In the genomic region with DNA sequence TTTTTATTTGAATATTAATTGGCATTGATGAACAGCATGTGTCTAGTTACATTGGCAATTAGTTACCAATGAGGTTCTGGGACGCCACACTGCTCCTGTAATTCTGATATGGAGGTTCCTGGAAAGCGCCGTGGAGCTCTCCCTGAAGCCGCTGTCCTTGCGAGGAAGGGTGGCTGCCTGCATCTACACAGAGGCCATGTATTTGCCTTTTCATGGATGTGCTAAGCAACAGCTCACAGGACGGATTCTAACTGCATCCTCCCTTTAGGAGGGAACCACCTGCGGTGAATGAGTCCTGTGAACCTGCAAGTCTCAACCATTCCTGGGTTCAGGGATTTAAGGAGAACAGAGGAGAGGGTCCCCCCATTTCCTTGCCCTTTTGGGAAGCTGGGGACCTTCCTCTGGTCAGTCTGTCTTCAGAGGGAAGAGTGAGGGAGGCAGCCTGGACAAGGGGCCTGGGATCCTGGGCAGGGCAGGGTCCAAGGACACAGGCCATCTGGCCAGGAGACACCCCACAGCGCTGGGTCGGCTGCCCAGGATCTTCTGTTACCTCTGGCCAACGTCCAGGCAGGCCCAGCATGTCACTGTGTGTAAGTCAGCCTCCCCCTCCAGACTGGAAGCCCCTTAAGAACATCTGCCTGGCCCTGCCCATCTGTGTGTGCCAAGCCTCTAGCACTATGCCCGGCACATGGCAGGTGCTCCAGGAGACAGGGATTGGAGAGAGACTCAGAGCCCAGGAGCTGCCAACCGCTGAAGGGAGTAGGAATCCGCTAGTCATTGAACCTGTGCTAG, we compare ENCODE assay signal across 1 cellular context.
TF ChIP-seq lines count a peak whose summit lies in the region.

No MANE protein-coding gene starts in this region.

TF ChIP-seq in H1, 55 proteins besides CTCF, POLR2A, EP300 and RAD21 (continued from another document):
- TF ChIP-seq SP1 (IDR thresholded peaks at IDR 0.05; ENCODE audit: low read depth, low read length), result no peak
- TF ChIP-seq SUZ12 (IDR thresholded peaks at IDR 0.05; ENCODE audit: low read length), result no peak
- TF ChIP-seq NANOG (IDR thresholded peaks at IDR 0.05; ENCODE audit: insufficient read depth, low read depth, low read length, poor library complexity, severe bottlenecking), result no peak
